Comparison of ENCODE assay signal across 8 cellular contexts in the genomic region with DNA sequence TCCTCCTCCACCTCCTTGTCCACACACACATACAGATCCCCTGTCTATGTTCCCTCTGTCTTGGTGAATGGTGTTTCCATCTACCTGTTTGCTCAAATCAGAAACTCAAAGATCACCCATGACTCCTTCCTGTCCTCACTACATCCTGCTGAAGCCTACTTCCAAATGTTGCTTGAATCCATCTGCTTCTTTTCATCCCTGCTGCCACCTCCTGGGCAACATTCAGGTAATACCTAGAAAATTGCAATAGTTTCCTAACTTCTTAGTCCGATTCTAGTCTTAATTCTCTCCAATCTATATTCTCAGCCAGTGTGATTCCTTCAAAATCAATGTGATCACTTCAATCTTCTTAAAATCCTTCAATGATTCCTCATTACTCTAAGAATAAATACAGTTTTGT.
DNase-seq lines count a peak whose midpoint lies in the region; ATAC-seq, FAIRE-seq and TF ChIP-seq lines count a peak whose summit lies in the region.

No MANE protein-coding gene starts in this region.

- no peaks in the 10 kb centered on the region for H3K36me3 ChIP-seq in WERI-Rb-1
- no peaks in the 10 kb centered on the region for H3K36me3 ChIP-seq in keratinocyte (ENCODE audit: control insufficient read depth in 2 of 2, extremely low read depth in 1 of 2, insufficient read depth in 2 of 2, low read length in 2 of 2)

- H3K27ac ChIP-seq in WERI-Rb-1 (no peak overlapping the region), keratinocyte (ENCODE audit: control insufficient read depth, insufficient read depth, low read length) (no peak overlapping the region)

- dilution Hi-C loops in keratinocyte (cut with MboI; ENCODE audit: extremely low pct_ligation_motif_present, low sequenced_read_pairs): no loop called here

- peak; percentile 85 for FAIRE-seq in keratinocyte (lab: Jason Lieb, UNC)

- H3K4me3 ChIP-seq in WERI-Rb-1 (ENCODE audit: low read depth, low read length): no peak overlapping the region
- H3K4me3 ChIP-seq in keratinocyte (ENCODE audit: control insufficient read depth in 2 of 3, extremely low read depth in 1 of 3, insufficient read depth in 2 of 3, low read depth in 1 of 3, low read length in 3 of 3): no peak overlapping the region

- TF ChIP-seq CTCF in AG09319 (IDR thresholded peaks at IDR 0.05; ENCODE audit: low read depth, low read length) (peak; percentile 29), WERI-Rb-1 (IDR thresholded peaks at IDR 0.05; ENCODE audit: low read depth, low read length) (no peak; the same call in 1 of the 2 replicates), keratinocyte (optimal IDR thresholded peaks at IDR 0.05 in 1 of 3, IDR thresholded peaks at IDR 0.05 in 1 of 3, conservative IDR thresholded peaks at IDR 0.05 in 1 of 3; ENCODE audit: extremely low read depth in 1 of 3, insufficient read depth in 2 of 3, low read length in 3 of 3) (peak; percentile 20 to 49 (median 42))

- no peaks in the 10 kb centered on the region for H4K20me1 ChIP-seq in keratinocyte (ENCODE audit: control insufficient read depth, extremely low read depth, insufficient read depth, low read length)

- H3K27me3 ChIP-seq in WERI-Rb-1 (ENCODE audit: insufficient read depth, low read depth, severe bottlenecking) (no peaks in the 10 kb centered on the region), keratinocyte (ENCODE audit: control insufficient read depth, extremely low read depth, insufficient read depth, low read length) (no peaks in the 10 kb centered on the region)

- peaks cover 4% of the 10 kb centered on the region for H3K9me3 ChIP-seq in WERI-Rb-1 (ENCODE audit: severe bottlenecking)
- H3K9me3 ChIP-seq in keratinocyte (ENCODE audit: control insufficient read depth, low read depth, low read length): no peaks in the 10 kb centered on the region

- no peaks in the 10 kb centered on the region for H3K79me2 ChIP-seq in keratinocyte (ENCODE audit: control insufficient read depth, insufficient read depth, low read length)

- H3K4me2 ChIP-seq in keratinocyte (ENCODE audit: control insufficient read depth, extremely low read depth, insufficient read depth, low read depth, low read length): no peak overlapping the region

- ATAC-seq in GM21526 (IDR thresholded peaks at IDR 0.05; ENCODE audit: low FRiP score, unreplicated experiment) (no peak), HG02938 (IDR thresholded peaks at IDR 0.05; ENCODE audit: unreplicated experiment) (no peak)

- no peak overlapping the region for H3K9ac ChIP-seq in keratinocyte (ENCODE audit: control insufficient read depth, extremely low read depth, insufficient read depth, low read length)

- H2AFZ ChIP-seq in keratinocyte (ENCODE audit: control insufficient read depth, low read length): peak overlapping the region; percentile 64

- H3K9me1 ChIP-seq in keratinocyte (ENCODE audit: control insufficient read depth, extremely low read depth, insufficient read depth, low read length): no peaks in the 10 kb centered on the region

- DNase-seq in AG09319 (ENCODE audit: extremely low read depth, low read depth): no peak
- peak; percentile 2 for DNase-seq in HPDE6-E6E7 (ENCODE audit: extremely low spot score)
- DNase-seq in WERI-Rb-1: peak; percentile 23
- DNase-seq in keratinocyte (ENCODE audit: low read depth, low spot score): no peak
- DNase-seq in COLO829 (ENCODE audit: low spot score): no peak
- no peak for DNase-seq in activated CD8-positive, alpha-beta memory T cell treated with anti-CD3 and anti-CD28 coated beads, Interleukin-2, amount 50 U/mL, for 48 hours

- peaks cover 5% of the 10 kb centered on the region for H3K4me1 ChIP-seq in keratinocyte (ENCODE audit: control insufficient read depth, extremely low read depth, insufficient read depth, low read length)

Comparison
In these comparisons a context has a peak if more than half of its experiments do, and no peak if none do; other contexts are left out.
1. DNase-seq: peak in HPDE6-E6E7 (single experiment) and WERI-Rb-1 (single experiment); none in AG09319 (single experiment), keratinocyte (single experiment), COLO829 (single experiment) and activated CD8-positive, alpha-beta memory T cell treated with anti-CD3 and anti-CD28 coated beads, Interleukin-2, amount 50 U/mL, for 48 hours (single experiment).